Comparison of ENCODE assay signal across 11 cellular contexts in the genomic region with DNA sequence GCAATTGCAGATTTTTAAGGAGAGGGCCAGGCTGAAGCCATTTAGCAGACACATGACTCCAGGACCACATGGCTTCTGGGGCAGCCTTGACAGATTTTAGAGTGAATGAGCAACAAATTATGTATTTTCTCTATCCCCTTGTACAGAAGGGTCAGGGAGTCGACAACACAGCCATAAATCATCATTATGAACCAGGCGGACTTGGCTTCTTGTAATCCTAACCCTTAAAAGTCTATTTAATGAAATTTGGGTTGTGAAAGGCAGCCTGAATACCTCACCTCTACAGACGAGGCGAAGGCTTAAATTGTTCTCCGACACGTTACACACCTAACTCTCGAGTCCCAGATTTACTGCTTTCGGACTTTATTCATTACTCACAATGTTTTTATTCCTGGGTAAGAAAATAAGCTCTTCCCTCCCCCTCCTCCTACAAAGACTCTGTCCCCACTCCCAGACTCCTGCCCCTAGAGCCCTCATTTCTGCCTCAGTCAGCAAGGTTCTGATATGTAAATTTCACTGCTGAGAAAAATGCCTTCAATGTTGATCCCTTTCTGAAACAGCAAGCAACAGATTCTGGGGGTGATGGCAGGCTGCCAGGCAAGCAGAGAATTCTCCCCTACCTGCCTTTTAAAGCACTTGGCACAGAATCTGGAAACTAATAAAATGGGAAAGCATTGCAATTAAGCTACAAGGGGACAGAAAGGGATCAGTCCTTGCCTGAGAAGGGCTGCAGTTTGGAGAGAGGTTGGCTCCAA. TPM values are rescaled to one million over a fixed set of nuclear protein-coding genes. Genes with fewer than 3 reads are reported as not detected.
DNase-seq lines count a peak whose midpoint lies in the region; ATAC-seq and TF ChIP-seq lines count a peak whose summit lies in the region.
"Had no signal": no experiment of that assay in that cellular context is flagged by ENCODE, and none has a peak within 500 bp of the region (broad histone marks: within the 10 kb centered on the region; RNA-seq: fewer than 3 reads in every experiment).

No MANE protein-coding gene starts in this region.

- no peak overlapping the region for H3K4me3 ChIP-seq in HEK293 (ENCODE audit: low read depth, low read length)
- no peak overlapping the region for H3K4me3 ChIP-seq in colonic mucosa
- H3K4me3 ChIP-seq in ovary: no peak overlapping the region

- ATAC-seq in activated naive CD4-positive, alpha-beta T cell treated with anti-CD3 and anti-CD28 coated beads, Interleukin-2, amount 50 U/mL, for 72 hours: no peak
- no peak for ATAC-seq in GM19324 (IDR thresholded peaks at IDR 0.05; ENCODE audit: low FRiP score, unreplicated experiment)
- ATAC-seq: Panc1 had no signal

- H3K27me3 ChIP-seq in colonic mucosa (no peaks in the 10 kb centered on the region), ovary (no peaks in the 10 kb centered on the region)

- DNase-seq in NCI-H2081 treated with DMSO at 0.1 percent for 48 hours (lab: John Stamatoyannopoulos, UW): peak; percentile 20
- DNase-seq in colonic mucosa: peak; percentile 50
- DNase-seq in ovary: peak in 4 of 5 donors; percentile 27 to 62 (median 47)
- DNase-seq in AML-193 (lab: John Stamatoyannopoulos, UW): no peak
- no peak for DNase-seq in activated naive CD4-positive, alpha-beta T cell treated with anti-CD3 and anti-CD28 coated beads, Interleukin-2, amount 50 U/mL, for 72 hours (ENCODE audit: low spot score in 2 of 2)
- DNase-seq in SKM-1 (lab: John Stamatoyannopoulos, UW; ENCODE audit: unreplicated experiment): no peak
- DNase-seq: activated CD4-positive, alpha-beta T cell treated with anti-CD3 and anti-CD28 coated beads for 4 hours had no signal

- no peak for TF ChIP-seq EP300 in ovary (IDR thresholded peaks at IDR 0.05)

- TF ChIP-seq POLR2A in ovary (IDR thresholded peaks at IDR 0.05): no peak

- H3K9ac ChIP-seq in colonic mucosa (ENCODE audit: low read depth in 2 of 2, low read length in 2 of 2): peak overlapping the region in 1 of 2 donors; percentile 21

- H3K9me3 Mint-ChIP-seq in activated naive CD4-positive, alpha-beta T cell treated with anti-CD3 and anti-CD28 coated beads, Interleukin-2, amount 50 U/mL, for 72 hours: no peaks in the 10 kb centered on the region
- H3K9me3 Mint-ChIP-seq: activated naive CD4-positive, alpha-beta T cell treated with anti-CD3 and anti-CD28 coated beads, Interleukin-2, amount 50 U/mL, for 24 hours had no signal

- H3K4me1 ChIP-seq in HEK293 (ENCODE audit: control insufficient read depth, insufficient read depth, low read length) (peaks cover 41% of the 10 kb centered on the region), colonic mucosa (peaks cover 17% of the 10 kb centered on the region), ovary (ENCODE audit: insufficient read depth) (peaks cover 38% of the 10 kb centered on the region)

- H3K9me3 ChIP-seq in HEK293 (ENCODE audit: control insufficient read depth, insufficient read depth, low read depth, low read length): no peaks in the 10 kb centered on the region
- H3K9me3 ChIP-seq in colonic mucosa: no peaks in the 10 kb centered on the region
- no peaks in the 10 kb centered on the region for H3K9me3 ChIP-seq in ovary

- H3K36me3 Mint-ChIP-seq in activated naive CD4-positive, alpha-beta T cell treated with anti-CD3 and anti-CD28 coated beads, Interleukin-2, amount 50 U/mL, for 72 hours: no peaks in the 10 kb centered on the region
- H3K36me3 Mint-ChIP-seq: activated naive CD4-positive, alpha-beta T cell treated with anti-CD3 and anti-CD28 coated beads, Interleukin-2, amount 50 U/mL, for 24 hours had no signal

- H3K27ac ChIP-seq in HEK293 (ENCODE audit: extremely low read depth, low read depth, low read length) (peak overlapping the region; percentile 70), colonic mucosa (peak overlapping the region; percentile 5), ovary (no peak overlapping the region)

- POLR2A ChIA-PET in HEK293 (lab: Yijun Ruan, JAX): interaction anchor here (1.0 kb wide), 1 partner anchor 50 kb away, joined by 3 read pairs; no protein-coding TSS in a partner anchor

- no peak for TF ChIP-seq CTCF in HEK293 (tag by site-specific recombination; IDR thresholded peaks at IDR 0.05)
- no peak for TF ChIP-seq CTCF in colonic mucosa (IDR thresholded peaks at IDR 0.05)
- no peak for TF ChIP-seq CTCF in ovary (IDR thresholded peaks at IDR 0.05)

- WGBS in ovary, 3 donors: 39 to 43% (median 42%) methylated on average over 8 of the region's 8 CpGs

- peaks cover 0 to 20% of the 10 kb centered on the region in 2 experiments; a peak in 1 of 3 replicates for H3K36me3 ChIP-seq in HEK293 (ENCODE audit: control insufficient read depth in 2 of 2, insufficient read depth in 1 of 2, low read length in 2 of 2)
- H3K36me3 ChIP-seq in colonic mucosa: no peaks in the 10 kb centered on the region
- H3K36me3 ChIP-seq in ovary: no peaks in the 10 kb centered on the region

- no peak overlapping the region for H3K27ac Mint-ChIP-seq in activated naive CD4-positive, alpha-beta T cell treated with anti-CD3 and anti-CD28 coated beads, Interleukin-2, amount 50 U/mL, for 72 hours
- H3K27ac Mint-ChIP-seq: activated naive CD4-positive, alpha-beta T cell treated with anti-CD3 and anti-CD28 coated beads, Interleukin-2, amount 50 U/mL, for 24 hours had no signal

- intact Hi-C loops in colonic mucosa (cut with DNase I): no loop called here
- intact Hi-C loops in ovary (cut with DNase I): loop anchor here in 1 of 4 donors (10.0 kb wide), 1 partner anchor 47 kb away; a partner anchor contains a TSS

- CTCF ChIA-PET in HEK293 (lab: Yijun Ruan, JAX): interaction anchor here (1.4 kb wide), 1 partner anchor 30 kb away, joined by 4 read pairs; no protein-coding TSS in a partner anchor

TF ChIP-seq in HEK293, 187 proteins besides CTCF, POLR2A, EP300 and RAD21 (continues in another document):
- TF ChIP-seq ZNF404 (tag by site-specific recombination; IDR thresholded peaks at IDR 0.05): no peak
- peak; percentile 22; the same call in 1 of the 2 replicates for TF ChIP-seq ZFHX2 (tag by site-specific recombination; conservative IDR thresholded peaks at IDR 0.05)
- TF ChIP-seq, protein P1, sequence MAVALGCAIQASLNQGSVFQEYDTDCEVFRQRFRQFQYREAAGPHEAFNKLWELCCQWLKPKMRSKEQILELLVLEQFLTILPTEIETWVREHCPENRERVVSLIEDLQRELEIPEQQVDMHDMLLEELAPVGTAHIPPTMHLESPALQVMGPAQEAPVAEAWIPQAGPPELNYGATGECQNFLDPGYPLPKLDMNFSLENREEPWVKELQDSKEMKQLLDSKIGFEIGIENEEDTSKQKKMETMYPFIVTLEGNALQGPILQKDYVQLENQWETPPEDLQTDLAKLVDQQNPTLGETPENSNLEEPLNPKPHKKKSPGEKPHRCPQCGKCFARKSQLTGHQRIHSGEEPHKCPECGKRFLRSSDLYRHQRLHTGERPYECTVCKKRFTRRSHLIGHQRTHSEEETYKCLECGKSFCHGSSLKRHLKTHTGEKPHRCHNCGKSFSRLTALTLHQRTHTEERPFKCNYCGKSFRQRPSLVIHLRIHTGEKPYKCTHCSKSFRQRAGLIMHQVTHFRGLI (tag by site-specific recombination; IDR thresholded peaks at IDR 0.05): no peak
- TF ChIP-seq, protein P2, sequence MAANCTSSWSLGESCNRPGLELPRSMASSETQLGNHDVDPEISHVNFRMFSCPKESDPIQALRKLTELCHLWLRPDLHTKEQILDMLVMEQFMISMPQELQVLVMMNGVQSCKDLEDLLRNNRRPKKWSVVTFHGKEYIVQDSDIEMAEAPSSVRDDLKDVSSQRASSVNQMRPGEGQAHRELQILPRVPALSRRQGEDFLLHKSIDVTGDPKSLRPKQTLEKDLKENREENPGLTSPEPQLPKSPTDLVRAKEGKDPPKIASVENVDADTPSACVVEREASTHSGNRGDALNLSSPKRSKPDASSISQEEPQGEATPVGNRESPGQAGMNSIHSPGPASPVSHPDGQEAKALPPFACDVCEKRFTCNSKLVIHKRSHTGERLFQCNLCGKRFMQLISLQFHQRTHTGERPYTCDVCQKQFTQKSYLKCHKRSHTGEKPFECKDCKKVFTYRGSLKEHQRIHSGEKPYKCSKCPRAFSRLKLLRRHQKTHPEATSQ (tag by site-specific recombination; IDR thresholded peaks at IDR 0.05): no peak
- no peak for TF ChIP-seq ZNF747 (tag by site-specific recombination; IDR thresholded peaks at IDR 0.05)
- no peak for TF ChIP-seq ZNF184 (tag by site-specific recombination; IDR thresholded peaks at IDR 0.05)
- TF ChIP-seq, protein P3, sequence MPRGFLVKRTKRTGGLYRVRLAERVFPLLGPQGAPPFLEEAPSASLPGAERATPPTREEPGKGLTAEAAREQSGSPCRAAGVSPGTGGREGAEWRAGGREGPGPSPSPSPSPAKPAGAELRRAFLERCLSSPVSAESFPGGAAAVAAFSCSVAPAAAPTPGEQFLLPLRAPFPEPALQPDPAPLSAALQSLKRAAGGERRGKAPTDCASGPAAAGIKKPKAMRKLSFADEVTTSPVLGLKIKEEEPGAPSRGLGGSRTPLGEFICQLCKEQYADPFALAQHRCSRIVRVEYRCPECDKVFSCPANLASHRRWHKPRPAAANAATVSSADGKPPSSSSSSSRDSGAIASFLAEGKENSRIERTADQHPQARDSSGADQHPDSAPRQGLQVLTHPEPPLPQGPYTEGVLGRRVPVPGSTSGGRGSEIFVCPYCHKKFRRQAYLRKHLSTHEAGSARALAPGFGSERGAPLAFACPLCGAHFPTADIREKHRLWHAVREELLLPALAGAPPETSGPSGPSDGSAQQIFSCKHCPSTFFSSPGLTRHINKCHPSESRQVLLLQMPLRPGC (tag by site-specific recombination; IDR thresholded peaks at IDR 0.05): no peak
- TF ChIP-seq HOXC10 (CRISPR knock-in tag; IDR thresholded peaks at IDR 0.05): no peak
- TF ChIP-seq, protein P4, sequence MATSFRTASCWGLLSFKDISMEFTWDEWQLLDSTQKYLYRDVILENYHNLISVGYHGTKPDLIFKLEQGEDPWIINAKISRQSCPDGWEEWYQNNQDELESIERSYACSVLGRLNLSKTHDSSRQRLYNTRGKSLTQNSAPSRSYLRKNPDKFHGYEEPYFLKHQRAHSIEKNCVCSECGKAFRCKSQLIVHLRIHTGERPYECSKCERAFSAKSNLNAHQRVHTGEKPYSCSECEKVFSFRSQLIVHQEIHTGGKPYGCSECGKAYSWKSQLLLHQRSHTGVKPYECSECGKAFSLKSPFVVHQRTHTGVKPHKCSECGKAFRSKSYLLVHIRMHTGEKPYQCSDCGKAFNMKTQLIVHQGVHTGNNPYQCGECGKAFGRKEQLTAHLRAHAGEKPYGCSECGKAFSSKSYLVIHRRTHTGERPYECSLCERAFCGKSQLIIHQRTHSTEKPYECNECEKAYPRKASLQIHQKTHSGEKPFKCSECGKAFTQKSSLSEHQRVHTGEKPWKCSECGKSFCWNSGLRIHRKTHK (tag by site-specific recombination; IDR thresholded peaks at IDR 0.05): no peak
- TF ChIP-seq KLF8 (tag by site-specific recombination; IDR thresholded peaks at IDR 0.05): no peak
- 0 out of 2 replicates have a peak, but pooled peaks have one; percentile 36 for TF ChIP-seq PRDM1 (tag by site-specific recombination; IDR thresholded peaks at IDR 0.05)

RNA-seq across cellular contexts. Expression of a gene that starts 51.6 kb away (rescaled TPM):
- 10 to 100 TPM; 18.6 to 33.3 TPM for total RNA-seq in colonic mucosa
- 100 to 1,000 TPM in 4 of 7 donors, 10 to 100 TPM in 3; 51.4 to 183 (median 125) TPM for total RNA-seq in ovary
- polyA plus RNA-seq in ovary: 100 to 1,000 TPM; 121 to 188 TPM
- total RNA-seq in activated naive CD4-positive, alpha-beta T cell treated with anti-CD3 and anti-CD28 coated beads, Interleukin-2, amount 50 U/mL, for 72 hours: not detected

Comparison
In these comparisons a context has a peak if more than half of its experiments do, and no peak if none do; other contexts are left out.
1. H3K27ac ChIP-seq: peak in HEK293 (single experiment) and colonic mucosa (single experiment); none in ovary (0 of 2).
2. DNase-seq: peak in NCI-H2081 treated with DMSO at 0.1 percent for 48 hours (single experiment), colonic mucosa (single experiment) and ovary (4 of 5); none in AML-193 (0 of 2), activated naive CD4-positive, alpha-beta T cell treated with anti-CD3 and anti-CD28 coated beads, Interleukin-2, amount 50 U/mL, for 72 hours (0 of 2) and SKM-1 (single experiment).
3. RNA of a gene that starts 51.6 kb away (total RNA-seq): 51.4 to 183 TPM in ovary and 18.6 to 33.3 TPM in colonic mucosa; not detected in activated naive CD4-positive, alpha-beta T cell treated with anti-CD3 and anti-CD28 coated beads, Interleukin-2, amount 50 U/mL, for 72 hours; every median in the first group is over 10 times any median in the second.